ENCODE assay signal across 1 cellular context in the genomic region with DNA sequence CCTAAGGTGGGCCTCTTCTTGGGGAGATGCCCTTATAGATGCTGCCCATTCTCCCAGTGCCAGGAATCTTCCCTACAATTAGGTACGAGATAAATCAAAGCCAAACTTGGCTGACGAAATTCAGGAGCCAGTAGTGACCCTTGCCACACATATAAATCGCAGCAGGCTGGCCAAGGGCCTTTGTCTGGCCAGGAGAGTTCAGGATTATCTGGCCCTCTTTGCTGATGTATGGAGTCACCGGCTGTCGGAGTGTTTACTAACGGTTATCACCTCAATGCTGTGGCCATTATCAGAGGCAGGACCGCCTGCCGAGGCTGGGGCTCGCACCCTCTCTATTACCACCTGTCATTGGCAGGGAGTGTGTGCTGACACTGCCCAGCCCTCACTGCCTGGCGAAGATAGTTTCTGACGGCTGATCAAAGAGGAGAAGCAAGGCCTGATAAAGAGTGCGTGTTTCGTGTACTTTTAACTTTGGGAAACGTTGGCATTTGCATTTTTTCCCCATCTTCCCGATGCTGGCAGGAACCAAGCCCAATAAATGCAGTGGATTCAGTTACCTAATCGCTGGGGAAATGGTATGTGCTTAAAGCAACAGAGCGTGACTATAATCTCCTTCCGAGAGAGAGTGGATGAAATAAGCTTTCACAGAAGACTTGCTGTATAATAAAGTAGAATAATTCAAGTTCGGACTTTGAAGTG.
TF ChIP-seq lines count a peak whose summit lies in the region.

No MANE protein-coding gene starts in this region.

TF ChIP-seq in HepG2, 621 proteins besides CTCF, POLR2A, EP300 and RAD21 (continued from another document and continues in another):
- TF ChIP-seq, protein P1, sequence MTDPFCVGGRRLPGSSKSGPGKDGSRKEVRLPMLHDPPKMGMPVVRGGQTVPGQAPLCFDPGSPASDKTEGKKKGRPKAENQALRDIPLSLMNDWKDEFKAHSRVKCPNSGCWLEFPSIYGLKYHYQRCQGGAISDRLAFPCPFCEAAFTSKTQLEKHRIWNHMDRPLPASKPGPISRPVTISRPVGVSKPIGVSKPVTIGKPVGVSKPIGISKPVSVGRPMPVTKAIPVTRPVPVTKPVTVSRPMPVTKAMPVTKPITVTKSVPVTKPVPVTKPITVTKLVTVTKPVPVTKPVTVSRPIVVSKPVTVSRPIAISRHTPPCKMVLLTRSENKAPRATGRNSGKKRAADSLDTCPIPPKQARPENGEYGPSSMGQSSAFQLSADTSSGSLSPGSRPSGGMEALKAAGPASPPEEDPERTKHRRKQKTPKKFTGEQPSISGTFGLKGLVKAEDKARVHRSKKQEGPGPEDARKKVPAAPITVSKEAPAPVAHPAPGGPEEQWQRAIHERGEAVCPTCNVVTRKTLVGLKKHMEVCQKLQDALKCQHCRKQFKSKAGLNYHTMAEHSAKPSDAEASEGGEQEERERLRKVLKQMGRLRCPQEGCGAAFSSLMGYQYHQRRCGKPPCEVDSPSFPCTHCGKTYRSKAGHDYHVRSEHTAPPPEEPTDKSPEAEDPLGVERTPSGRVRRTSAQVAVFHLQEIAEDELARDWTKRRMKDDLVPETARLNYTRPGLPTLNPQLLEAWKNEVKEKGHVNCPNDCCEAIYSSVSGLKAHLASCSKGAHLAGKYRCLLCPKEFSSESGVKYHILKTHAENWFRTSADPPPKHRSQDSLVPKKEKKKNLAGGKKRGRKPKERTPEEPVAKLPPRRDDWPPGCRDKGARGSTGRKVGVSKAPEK (CRISPR knock-in tag; IDR thresholded peaks at IDR 0.05; ENCODE audit: borderline replicate concordance) = peak; percentile 53; the same call in 1 of the 2 replicates
- TF ChIP-seq ZBTB20 (CRISPR knock-in tag; IDR thresholded peaks at IDR 0.05; ENCODE audit: borderline replicate concordance, low read depth) = peak; percentile 81
- peak; percentile 70 for TF ChIP-seq ZSCAN31 (CRISPR knock-in tag; IDR thresholded peaks at IDR 0.05; ENCODE audit: low read depth)
- TF ChIP-seq GATA4 (IDR thresholded peaks at IDR 0.05; ENCODE audit: borderline replicate concordance, low read depth) = peak; percentile 93; the same call in 1 of the 2 replicates
- peak; percentile 75; the same call in 1 of the 2 replicates for TF ChIP-seq ZNF12 (CRISPR knock-in tag; IDR thresholded peaks at IDR 0.05)
- TF ChIP-seq HNF4G (IDR thresholded peaks at IDR 0.05; ENCODE audit: borderline replicate concordance, low read depth, low read length) = no peak
- peak; percentile 65; the same call in 1 of the 2 replicates for TF ChIP-seq HNF4G (CRISPR knock-in tag; IDR thresholded peaks at IDR 0.05; ENCODE audit: borderline replicate concordance, low read depth)
- TF ChIP-seq RNF2 (conservative IDR thresholded peaks at IDR 0.05; ENCODE audit: low read depth) = 0 out of 2 replicates have a peak, but pooled peaks have one; percentile 28
- TF ChIP-seq CBFB (CRISPR knock-in tag; IDR thresholded peaks at IDR 0.05) = peak; percentile 40; the same call in 1 of the 2 replicates
- peak; percentile 75 for TF ChIP-seq HHEX (CRISPR knock-in tag; IDR thresholded peaks at IDR 0.05)
- TF ChIP-seq HOXA3 (CRISPR knock-in tag; IDR thresholded peaks at IDR 0.05) = peak; percentile 93
- 0 out of 2 replicates have a peak, but pooled peaks have one; percentile 52 for TF ChIP-seq ZNF230 (CRISPR knock-in tag; IDR thresholded peaks at IDR 0.05)
- TF ChIP-seq ZNF607 (CRISPR knock-in tag; IDR thresholded peaks at IDR 0.05; ENCODE audit: borderline replicate concordance) = 0 out of 2 replicates have a peak, but pooled peaks have one; percentile 48
- peak; percentile 32; the same call in 1 of the 2 replicates for TF ChIP-seq EHMT2 (IDR thresholded peaks at IDR 0.05; ENCODE audit: borderline replicate concordance, low read depth, low read length)
- TF ChIP-seq ZNF776 (CRISPR knock-in tag; IDR thresholded peaks at IDR 0.05) = peak; percentile 29; the same call in 1 of the 2 replicates
- TF ChIP-seq ZNF143 (CRISPR knock-in tag; IDR thresholded peaks at IDR 0.05) = peak; percentile 56
- TF ChIP-seq SOX6 (IDR thresholded peaks at IDR 0.05) = no peak
- TF ChIP-seq SOX6 (CRISPR knock-in tag; IDR thresholded peaks at IDR 0.05) = peak; percentile 93
- TF ChIP-seq, protein P2, sequence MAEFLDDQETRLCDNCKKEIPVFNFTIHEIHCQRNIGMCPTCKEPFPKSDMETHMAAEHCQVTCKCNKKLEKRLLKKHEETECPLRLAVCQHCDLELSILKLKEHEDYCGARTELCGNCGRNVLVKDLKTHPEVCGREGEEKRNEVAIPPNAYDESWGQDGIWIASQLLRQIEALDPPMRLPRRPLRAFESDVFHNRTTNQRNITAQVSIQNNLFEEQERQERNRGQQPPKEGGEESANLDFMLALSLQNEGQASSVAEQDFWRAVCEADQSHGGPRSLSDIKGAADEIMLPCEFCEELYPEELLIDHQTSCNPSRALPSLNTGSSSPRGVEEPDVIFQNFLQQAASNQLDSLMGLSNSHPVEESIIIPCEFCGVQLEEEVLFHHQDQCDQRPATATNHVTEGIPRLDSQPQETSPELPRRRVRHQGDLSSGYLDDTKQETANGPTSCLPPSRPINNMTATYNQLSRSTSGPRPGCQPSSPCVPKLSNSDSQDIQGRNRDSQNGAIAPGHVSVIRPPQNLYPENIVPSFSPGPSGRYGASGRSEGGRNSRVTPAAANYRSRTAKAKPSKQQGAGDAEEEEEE (CRISPR knock-in tag; IDR thresholded peaks at IDR 0.05; ENCODE audit: borderline replicate concordance) = no peak
- TF ChIP-seq, protein P3, sequence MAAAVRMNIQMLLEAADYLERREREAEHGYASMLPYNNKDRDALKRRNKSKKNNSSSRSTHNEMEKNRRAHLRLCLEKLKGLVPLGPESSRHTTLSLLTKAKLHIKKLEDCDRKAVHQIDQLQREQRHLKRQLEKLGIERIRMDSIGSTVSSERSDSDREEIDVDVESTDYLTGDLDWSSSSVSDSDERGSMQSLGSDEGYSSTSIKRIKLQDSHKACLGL (CRISPR knock-in tag; IDR thresholded peaks at IDR 0.05) = peak; percentile 71; the same call in 1 of the 2 replicates
- TF ChIP-seq ZNF709 (CRISPR knock-in tag; IDR thresholded peaks at IDR 0.05) = peak; percentile 83; the same call in 1 of the 2 replicates
- TF ChIP-seq FOSL1 (CRISPR knock-in tag; IDR thresholded peaks at IDR 0.05; ENCODE audit: borderline replicate concordance) = no peak
- TF ChIP-seq, protein P4, sequence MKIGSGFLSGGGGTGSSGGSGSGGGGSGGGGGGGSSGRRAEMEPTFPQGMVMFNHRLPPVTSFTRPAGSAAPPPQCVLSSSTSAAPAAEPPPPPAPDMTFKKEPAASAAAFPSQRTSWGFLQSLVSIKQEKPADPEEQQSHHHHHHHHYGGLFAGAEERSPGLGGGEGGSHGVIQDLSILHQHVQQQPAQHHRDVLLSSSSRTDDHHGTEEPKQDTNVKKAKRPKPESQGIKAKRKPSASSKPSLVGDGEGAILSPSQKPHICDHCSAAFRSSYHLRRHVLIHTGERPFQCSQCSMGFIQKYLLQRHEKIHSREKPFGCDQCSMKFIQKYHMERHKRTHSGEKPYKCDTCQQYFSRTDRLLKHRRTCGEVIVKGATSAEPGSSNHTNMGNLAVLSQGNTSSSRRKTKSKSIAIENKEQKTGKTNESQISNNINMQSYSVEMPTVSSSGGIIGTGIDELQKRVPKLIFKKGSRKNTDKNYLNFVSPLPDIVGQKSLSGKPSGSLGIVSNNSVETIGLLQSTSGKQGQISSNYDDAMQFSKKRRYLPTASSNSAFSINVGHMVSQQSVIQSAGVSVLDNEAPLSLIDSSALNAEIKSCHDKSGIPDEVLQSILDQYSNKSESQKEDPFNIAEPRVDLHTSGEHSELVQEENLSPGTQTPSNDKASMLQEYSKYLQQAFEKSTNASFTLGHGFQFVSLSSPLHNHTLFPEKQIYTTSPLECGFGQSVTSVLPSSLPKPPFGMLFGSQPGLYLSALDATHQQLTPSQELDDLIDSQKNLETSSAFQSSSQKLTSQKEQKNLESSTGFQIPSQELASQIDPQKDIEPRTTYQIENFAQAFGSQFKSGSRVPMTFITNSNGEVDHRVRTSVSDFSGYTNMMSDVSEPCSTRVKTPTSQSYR (CRISPR knock-in tag; IDR thresholded peaks at IDR 0.05; ENCODE audit: borderline replicate concordance) = peak; percentile 54; the same call in 1 of the 2 replicates
- TF ChIP-seq HNRNPL (IDR thresholded peaks at IDR 0.05; ENCODE audit: low read depth, low read length) = peak; percentile 90
- peak; percentile 62; the same call in 1 of the 2 replicates for TF ChIP-seq HOXA5 (CRISPR knock-in tag; IDR thresholded peaks at IDR 0.05)
- TF ChIP-seq, protein P5, sequence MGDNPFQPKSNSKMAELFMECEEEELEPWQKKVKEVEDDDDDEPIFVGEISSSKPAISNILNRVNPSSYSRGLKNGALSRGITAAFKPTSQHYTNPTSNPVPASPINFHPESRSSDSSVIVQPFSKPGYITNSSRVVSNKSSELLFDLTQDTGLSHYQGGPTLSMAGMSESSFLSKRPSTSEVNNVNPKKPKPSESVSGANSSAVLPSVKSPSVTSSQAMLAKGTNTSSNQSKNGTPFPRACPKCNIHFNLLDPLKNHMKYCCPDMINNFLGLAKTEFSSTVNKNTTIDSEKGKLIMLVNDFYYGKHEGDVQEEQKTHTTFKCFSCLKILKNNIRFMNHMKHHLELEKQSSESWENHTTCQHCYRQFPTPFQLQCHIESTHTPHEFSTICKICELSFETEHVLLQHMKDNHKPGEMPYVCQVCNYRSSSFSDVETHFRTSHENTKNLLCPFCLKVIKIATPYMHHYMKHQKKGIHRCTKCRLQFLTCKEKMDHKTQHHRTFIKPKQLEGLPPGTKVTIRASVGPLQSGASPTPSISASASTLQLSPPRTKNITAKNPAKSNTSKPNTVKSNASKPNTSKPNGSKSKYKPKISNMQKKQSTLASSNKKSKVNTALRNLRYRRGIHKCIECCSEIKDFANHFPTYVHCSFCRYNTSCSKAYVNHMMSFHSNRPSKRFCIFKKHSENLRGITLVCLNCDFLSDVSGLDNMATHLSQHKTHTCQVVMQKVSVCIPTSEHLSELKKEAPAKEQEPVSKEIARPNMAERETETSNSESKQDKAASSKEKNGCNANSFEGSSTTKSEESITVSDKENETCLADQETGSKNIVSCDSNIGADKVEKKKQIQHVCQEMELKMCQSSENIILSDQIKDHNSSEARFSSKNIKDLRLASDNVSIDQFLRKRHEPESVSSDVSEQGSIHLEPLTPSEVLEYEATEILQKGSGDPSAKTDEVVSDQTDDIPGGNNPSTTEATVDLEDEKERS (CRISPR knock-in tag; IDR thresholded peaks at IDR 0.05) = no peak
- TF ChIP-seq, protein P6, sequence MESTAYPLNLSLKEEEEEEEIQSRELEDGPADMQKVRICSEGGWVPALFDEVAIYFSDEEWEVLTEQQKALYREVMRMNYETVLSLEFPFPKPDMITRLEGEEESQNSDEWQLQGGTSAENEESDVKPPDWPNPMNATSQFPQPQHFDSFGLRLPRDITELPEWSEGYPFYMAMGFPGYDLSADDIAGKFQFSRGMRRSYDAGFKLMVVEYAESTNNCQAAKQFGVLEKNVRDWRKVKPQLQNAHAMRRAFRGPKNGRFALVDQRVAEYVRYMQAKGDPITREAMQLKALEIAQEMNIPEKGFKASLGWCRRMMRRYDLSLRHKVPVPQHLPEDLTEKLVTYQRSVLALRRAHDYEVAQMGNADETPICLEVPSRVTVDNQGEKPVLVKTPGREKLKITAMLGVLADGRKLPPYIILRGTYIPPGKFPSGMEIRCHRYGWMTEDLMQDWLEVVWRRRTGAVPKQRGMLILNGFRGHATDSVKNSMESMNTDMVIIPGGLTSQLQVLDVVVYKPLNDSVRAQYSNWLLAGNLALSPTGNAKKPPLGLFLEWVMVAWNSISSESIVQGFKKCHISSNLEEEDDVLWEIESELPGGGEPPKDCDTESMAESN (CRISPR knock-in tag; conservative IDR thresholded peaks at IDR 0.05) = peak; percentile 82
- 0 out of 2 replicates have a peak, but pooled peaks have one; percentile 46 for TF ChIP-seq NCOA1 (CRISPR knock-in tag; IDR thresholded peaks at IDR 0.05)
- TF ChIP-seq GFI1 (CRISPR knock-in tag; IDR thresholded peaks at IDR 0.05; ENCODE audit: borderline replicate concordance) = peak; percentile 91
- TF ChIP-seq ZNF83 (CRISPR knock-in tag; IDR thresholded peaks at IDR 0.05; ENCODE audit: borderline replicate concordance) = no peak; the same call in 1 of the 2 replicates
- TF ChIP-seq ZNF619 (CRISPR knock-in tag; IDR thresholded peaks at IDR 0.05) = 0 out of 2 replicates have a peak, but pooled peaks have one; percentile 64
- peak; percentile 89 for TF ChIP-seq TBX3 (IDR thresholded peaks at IDR 0.05; ENCODE audit: borderline replicate concordance)
- TF ChIP-seq ELF4 (CRISPR knock-in tag; IDR thresholded peaks at IDR 0.05; ENCODE audit: borderline replicate concordance) = no peak
- TF ChIP-seq ZNF317 (CRISPR knock-in tag; IDR thresholded peaks at IDR 0.05) = peak; percentile 82
- TF ChIP-seq, protein P7, sequence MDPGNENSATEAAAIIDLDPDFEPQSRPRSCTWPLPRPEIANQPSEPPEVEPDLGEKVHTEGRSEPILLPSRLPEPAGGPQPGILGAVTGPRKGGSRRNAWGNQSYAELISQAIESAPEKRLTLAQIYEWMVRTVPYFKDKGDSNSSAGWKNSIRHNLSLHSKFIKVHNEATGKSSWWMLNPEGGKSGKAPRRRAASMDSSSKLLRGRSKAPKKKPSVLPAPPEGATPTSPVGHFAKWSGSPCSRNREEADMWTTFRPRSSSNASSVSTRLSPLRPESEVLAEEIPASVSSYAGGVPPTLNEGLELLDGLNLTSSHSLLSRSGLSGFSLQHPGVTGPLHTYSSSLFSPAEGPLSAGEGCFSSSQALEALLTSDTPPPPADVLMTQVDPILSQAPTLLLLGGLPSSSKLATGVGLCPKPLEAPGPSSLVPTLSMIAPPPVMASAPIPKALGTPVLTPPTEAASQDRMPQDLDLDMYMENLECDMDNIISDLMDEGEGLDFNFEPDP (CRISPR knock-in tag; conservative IDR thresholded peaks at IDR 0.05) = peak; percentile 85; the same call in 1 of the 2 replicates
- peak; percentile 59; the same call in 1 of the 2 replicates for TF ChIP-seq SNAPC2 (CRISPR knock-in tag; IDR thresholded peaks at IDR 0.05)
- TF ChIP-seq, protein P8, sequence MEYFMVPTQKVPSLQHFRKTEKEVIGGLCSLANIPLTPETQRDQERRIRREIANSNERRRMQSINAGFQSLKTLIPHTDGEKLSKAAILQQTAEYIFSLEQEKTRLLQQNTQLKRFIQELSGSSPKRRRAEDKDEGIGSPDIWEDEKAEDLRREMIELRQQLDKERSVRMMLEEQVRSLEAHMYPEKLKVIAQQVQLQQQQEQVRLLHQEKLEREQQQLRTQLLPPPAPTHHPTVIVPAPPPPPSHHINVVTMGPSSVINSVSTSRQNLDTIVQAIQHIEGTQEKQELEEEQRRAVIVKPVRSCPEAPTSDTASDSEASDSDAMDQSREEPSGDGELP (IDR thresholded peaks at IDR 0.05; ENCODE audit: borderline replicate concordance, low read depth) = peak; percentile 80; the same call in 1 of the 2 replicates
- TF ChIP-seq ARID2 (CRISPR knock-in tag; IDR thresholded peaks at IDR 0.05; ENCODE audit: borderline replicate concordance) = peak; percentile 88; the same call in 1 of the 2 replicates
- no peak for TF ChIP-seq CHD2 (IDR thresholded peaks at IDR 0.05; ENCODE audit: low read depth, low read length)
- peak; percentile 92 for TF ChIP-seq ZNF350 (CRISPR knock-in tag; IDR thresholded peaks at IDR 0.05; ENCODE audit: borderline replicate concordance, low read depth)
- peak; percentile 61; the same call in 1 of the 2 replicates for TF ChIP-seq ZNF451 (CRISPR knock-in tag; IDR thresholded peaks at IDR 0.05)
- TF ChIP-seq ATF7-NPFF (CRISPR knock-in tag; IDR thresholded peaks at IDR 0.05; ENCODE audit: low read depth) = 0 out of 2 replicates have a peak, but pooled peaks have one; percentile 36
- TF ChIP-seq MXI1 (IDR thresholded peaks at IDR 0.05; ENCODE audit: borderline replicate concordance, low read depth, low read length) = peak; percentile 51; the same call in 1 of the 3 replicates
- TF ChIP-seq ARNTL (CRISPR knock-in tag; IDR thresholded peaks at IDR 0.05) = no peak
